Comparison of ENCODE assay signal across 15 cellular contexts in the genomic region with DNA sequence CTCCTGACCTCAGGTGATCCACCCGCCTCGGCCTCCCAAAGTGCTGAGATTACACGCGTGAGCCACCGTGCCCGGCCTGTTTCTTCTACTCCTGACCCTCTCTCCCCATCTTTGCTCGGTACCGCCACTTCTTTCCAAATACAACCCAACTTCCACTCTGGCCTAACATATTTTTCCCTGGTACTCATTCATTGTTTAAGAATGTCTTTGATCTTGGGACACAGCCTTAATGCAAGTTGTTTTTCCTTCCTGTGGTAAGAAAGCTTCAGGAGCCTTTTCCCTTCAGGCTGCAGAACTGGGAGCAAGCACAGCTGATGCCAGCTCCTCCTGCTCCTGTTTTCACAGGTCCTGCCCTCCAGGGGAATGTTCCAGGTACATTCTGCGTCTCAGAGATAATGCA. TPM values are rescaled to one million over a fixed set of nuclear protein-coding genes. Genes with fewer than 3 reads are reported as not detected.
DNase-seq lines count a peak whose midpoint lies in the region; ATAC-seq, FAIRE-seq and TF ChIP-seq lines count a peak whose summit lies in the region.
"Had no signal": no experiment of that assay in that cellular context is flagged by ENCODE, and none has a peak within 500 bp of the region (broad histone marks: within the 10 kb centered on the region; RNA-seq: fewer than 3 reads in every experiment).

No MANE protein-coding gene starts in this region.

- TF ChIP-seq POLR2A in esophagus squamous epithelium (IDR thresholded peaks at IDR 0.05) (no peak), GM12892 (IDR thresholded peaks at IDR 0.05; ENCODE audit: low read depth, low read length) (no peak)

- no peak overlapping the region for H3K4me3 ChIP-seq in SJSA1
- H3K4me3 ChIP-seq in esophagus squamous epithelium, result no peak overlapping the region

- no peak for TF ChIP-seq CTCF in esophagus squamous epithelium (IDR thresholded peaks at IDR 0.05)

- WGBS in esophagus squamous epithelium, 2 donors, result 38 to 60% methylated on average over 8 to 9 of the region's 9 CpGs

- H3K36me3 Mint-ChIP-seq in activated naive CD8-positive, alpha-beta T cell treated with anti-CD3 and anti-CD28 coated beads, Interleukin-2, amount 50 U/mL, for 24 hours (ENCODE audit: low read depth), result peaks cover 3% of the 10 kb centered on the region
- H3K36me3 Mint-ChIP-seq: CD4-positive, CD25-positive, alpha-beta regulatory T cell had no signal

- H3K4me1 ChIP-seq in SJSA1 (replicated peaks), result peaks cover 20% of the 10 kb centered on the region
- H3K4me1 ChIP-seq in esophagus squamous epithelium, result peaks cover 3 to 40% (median 26%) of the 10 kb centered on the region in 3 donors

- H3K27ac ChIP-seq in SJSA1, result peak overlapping the region; percentile 9; the same call in 1 of the 2 replicates
- peak overlapping the region; percentile 7 to 72 (median 35) for H3K27ac ChIP-seq in esophagus squamous epithelium

- H3K9me3 Mint-ChIP-seq in activated naive CD8-positive, alpha-beta T cell treated with anti-CD3 and anti-CD28 coated beads, Interleukin-2, amount 50 U/mL, for 24 hours, result peaks cover 14% of the 10 kb centered on the region

- no peak overlapping the region for H3K4me3 Mint-ChIP-seq in activated naive CD8-positive, alpha-beta T cell treated with anti-CD3 and anti-CD28 coated beads, Interleukin-2, amount 50 U/mL, for 24 hours
- H3K4me3 Mint-ChIP-seq: activated naive CD4-positive, alpha-beta T cell treated with anti-CD3 and anti-CD28 coated beads, Interleukin-2, amount 50 U/mL, for 24 hours; CD4-positive, CD25-positive, alpha-beta regulatory T cell had no signal

- no peak for FAIRE-seq in GM12892 (lab: Jason Lieb, UNC)

- H3K4me1 Mint-ChIP-seq in activated naive CD8-positive, alpha-beta T cell treated with anti-CD3 and anti-CD28 coated beads, Interleukin-2, amount 50 U/mL, for 24 hours, result no peaks in the 10 kb centered on the region
- H3K4me1 Mint-ChIP-seq: activated naive CD4-positive, alpha-beta T cell treated with anti-CD3 and anti-CD28 coated beads, Interleukin-2, amount 50 U/mL, for 24 hours had no signal

- H3K27me3 ChIP-seq in SJSA1 (replicated peaks), result no peaks in the 10 kb centered on the region
- H3K27me3 ChIP-seq in esophagus squamous epithelium, result no peaks in the 10 kb centered on the region

- intact Hi-C loops in esophagus squamous epithelium (cut with DNase I), result no loop called here

- ATAC-seq in GM21423 (IDR thresholded peaks at IDR 0.05; ENCODE audit: unreplicated experiment), result no peak
- no peak for ATAC-seq in activated naive CD8-positive, alpha-beta T cell treated with anti-CD3 and anti-CD28 coated beads, Interleukin-2, amount 50 U/mL, for 24 hours

- H3K36me3 ChIP-seq in SJSA1 (no peaks in the 10 kb centered on the region), esophagus squamous epithelium (no peaks in the 10 kb centered on the region)

- DNase-seq in ELF-1 (ENCODE audit: low read depth, low spot score) (peak; percentile 73), SJSA1 (ENCODE audit: low read depth in 1 of 2, low spot score in 2 of 2) (peak in 1 of 2 experiments; percentile 64), esophagus squamous epithelium (lab: John Stamatoyannopoulos, UW) (no peak), renal cortical epithelial cell (ENCODE audit: low read depth) (peak; percentile 89), NCI-H1105 (lab: John Stamatoyannopoulos, UW) (no peak), GM12892 (ENCODE audit: insufficient read length) (no peak)
- DNase-seq in activated naive CD8-positive, alpha-beta T cell treated with anti-CD3 and anti-CD28 coated beads, Interleukin-2, amount 50 U/mL, for 24 hours, result no peak
- DNase-seq: CD4-positive, CD25-positive, alpha-beta regulatory T cell; KG1; NCI-H2029 treated with DMSO at 0.1 percent for 48 hours had no signal

- no peaks in the 10 kb centered on the region for H3K27me3 Mint-ChIP-seq in activated naive CD8-positive, alpha-beta T cell treated with anti-CD3 and anti-CD28 coated beads, Interleukin-2, amount 50 U/mL, for 24 hours
- H3K27me3 Mint-ChIP-seq: activated naive CD4-positive, alpha-beta T cell treated with anti-CD3 and anti-CD28 coated beads, Interleukin-2, amount 50 U/mL, for 24 hours had no signal

- no peak overlapping the region for H3K27ac Mint-ChIP-seq in activated naive CD8-positive, alpha-beta T cell treated with anti-CD3 and anti-CD28 coated beads, Interleukin-2, amount 50 U/mL, for 24 hours
- H3K27ac Mint-ChIP-seq: activated naive CD4-positive, alpha-beta T cell treated with anti-CD3 and anti-CD28 coated beads, Interleukin-2, amount 50 U/mL, for 24 hours; CD4-positive, CD25-positive, alpha-beta regulatory T cell had no signal

- 0 out of 2 replicates have a peak, but pooled peaks cover 2% of the 10 kb centered on the region for H3K9me3 ChIP-seq in SJSA1 (replicated peaks)
- H3K9me3 ChIP-seq in esophagus squamous epithelium, result no peaks in the 10 kb centered on the region

RNA-seq across cellular contexts. Expression of gene CALML3, which starts 13.7 kb away (rescaled TPM):
- not detected in 2 replicates for total RNA-seq in SJSA1 (2014; rRNA removed; shearing (Covaris generic))
- total RNA-seq in esophagus squamous epithelium (100 to 1,000 TPM; 196 to 799 (median 315) TPM), renal cortical epithelial cell (not detected in 2 replicates)
- not detected for polyA plus RNA-seq in GM12892 (2012; ENCODE audit: missing spikeins)
- total RNA-seq: activated CD8-positive, alpha-beta memory T cell treated with anti-CD3 and anti-CD28 coated beads for 36 hours; CD4-positive, CD25-positive, alpha-beta regulatory T cell; H4; T-helper 2 cell treated with Interferon-gamma antibody and Interleukin-4, amounts not matched to agents 100 ng/mL and 5 ng/mL, for 36 hours had no signal
- polyA plus RNA-seq: CD4-positive, CD25-positive, alpha-beta regulatory T cell had no signal

RNA-seq across cellular contexts. Expression of gene CALML5, which starts 39.1 kb away (rescaled TPM):
- total RNA-seq in SJSA1 (2014; rRNA removed; shearing (Covaris generic)), result not detected in 2 replicates
- total RNA-seq in esophagus squamous epithelium (100 to 1,000 TPM in 1 of 4 donors, 10 to 100 TPM in 3; 14.5 to 148 (median 22.6) TPM), renal cortical epithelial cell (not detected in 2 replicates)
- polyA plus RNA-seq in GM12892 (2012; ENCODE audit: missing spikeins), result not detected
- total RNA-seq: activated CD8-positive, alpha-beta memory T cell treated with anti-CD3 and anti-CD28 coated beads for 36 hours; CD4-positive, CD25-positive, alpha-beta regulatory T cell; H4; T-helper 2 cell treated with Interferon-gamma antibody and Interleukin-4, amounts not matched to agents 100 ng/mL and 5 ng/mL, for 36 hours had no signal
- polyA plus RNA-seq: CD4-positive, CD25-positive, alpha-beta regulatory T cell had no signal

Comparison
In these comparisons a context has a peak if more than half of its experiments do, and no peak if none do; other contexts are left out.
1. DNase-seq: peak in ELF-1 (single experiment) and renal cortical epithelial cell (single experiment); none in esophagus squamous epithelium (single experiment), NCI-H1105 (single experiment), activated naive CD8-positive, alpha-beta T cell treated with anti-CD3 and anti-CD28 coated beads, Interleukin-2, amount 50 U/mL, for 24 hours (single experiment) and GM12892 (single experiment).
2. RNA of gene CALML3, which starts 13.7 kb away (total RNA-seq): 196 to 799 TPM in esophagus squamous epithelium; not detected in SJSA1 and not detected in renal cortical epithelial cell; every median in the first group is over 100 times any median in the second.
3. RNA of gene CALML5, which starts 39.1 kb away (total RNA-seq): 14.5 to 148 TPM in esophagus squamous epithelium; not detected in SJSA1 and not detected in renal cortical epithelial cell; every median in the first group is over 10 times any median in the second.